Comparison of ENCODE assay signal across 17 cellular contexts in the genomic region with DNA sequence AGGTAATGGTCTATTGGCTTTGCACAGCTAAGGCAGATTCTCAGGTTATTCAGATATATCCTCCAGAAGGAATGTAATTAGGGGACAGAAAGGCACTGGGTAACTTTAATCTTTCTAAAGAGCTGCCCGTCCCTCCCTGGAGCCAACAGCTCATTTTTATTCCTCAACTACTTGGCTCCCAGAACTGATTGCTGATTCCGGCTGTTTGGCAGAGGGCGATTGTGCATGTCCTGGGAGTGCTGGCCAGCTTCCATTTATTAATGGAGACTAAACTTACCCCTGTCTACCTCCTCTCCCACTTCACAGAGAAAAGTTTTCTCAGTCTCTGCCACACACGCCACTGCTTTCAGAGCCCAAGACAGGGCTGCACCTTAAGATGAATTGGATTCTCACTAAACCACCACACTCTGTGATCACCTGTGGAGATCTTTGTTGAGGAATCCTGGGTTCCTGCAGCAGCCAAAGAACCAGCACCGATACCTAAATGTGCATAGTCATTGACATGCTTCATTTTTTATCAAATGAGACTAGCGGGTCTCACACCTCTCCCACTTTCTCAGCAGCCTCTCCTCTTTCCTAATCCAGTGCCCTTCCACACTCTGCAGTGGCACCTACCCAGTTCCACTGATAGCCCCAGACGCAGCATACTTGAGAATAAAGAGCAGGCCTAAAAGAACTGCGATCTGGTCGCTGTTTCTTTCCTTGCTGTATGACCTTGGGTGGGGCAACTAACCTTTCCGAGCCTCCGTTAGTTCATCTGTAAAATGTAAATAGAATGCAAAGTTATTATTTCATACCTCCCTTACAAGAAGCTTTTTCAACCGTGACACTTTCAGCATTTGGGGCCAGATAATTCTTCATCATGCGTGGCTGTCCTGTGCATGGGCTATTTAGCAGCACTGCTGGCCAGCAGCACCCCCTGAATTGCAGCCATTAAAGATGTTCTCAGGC.
DNase-seq lines count a peak whose midpoint lies in the region; ATAC-seq and TF ChIP-seq lines count a peak whose summit lies in the region.
"Had no signal": no experiment of that assay in that cellular context is flagged by ENCODE, and none has a peak within 500 bp of the region (broad histone marks: within the 10 kb centered on the region; RNA-seq: fewer than 3 reads in every experiment).

No MANE protein-coding gene starts in this region.

- WGBS in heart left ventricle, 4 donors = 71 to 83% (median 79%) methylated on average over 13 of the region's 13 CpGs
- 91 to 93% methylated on average over 8 to 11 of the region's 13 CpGs for WGBS in endodermal cell (ENCODE audit: insufficient coverage in 1 of 2, insufficient read length in 1 of 2), 2 experiments

- H3K9me3 Mint-ChIP-seq in endodermal cell (no peaks in the 10 kb centered on the region), neural crest cell (no peaks in the 10 kb centered on the region)

- no peaks in the 10 kb centered on the region for H3F3A ChIP-seq in OCI-LY1 (ENCODE audit: insufficient read depth, low read length)

- H3K4me3 Mint-ChIP-seq in endodermal cell (no peak overlapping the region), neural crest cell (no peak overlapping the region)
- H3K4me3 Mint-ChIP-seq: CD4-positive, CD25-positive, alpha-beta regulatory T cell had no signal

- ATAC-seq in left ventricle myocardium superior (peak; percentile 41), heart left ventricle (no peak), GM19455 (IDR thresholded peaks at IDR 0.05; ENCODE audit: unreplicated experiment) (no peak)

- H3K36me3 Mint-ChIP-seq in endodermal cell (ENCODE audit: low read depth) (no peaks in the 10 kb centered on the region), neural crest cell (ENCODE audit: low read depth) (no peaks in the 10 kb centered on the region)
- H3K36me3 Mint-ChIP-seq: CD4-positive, CD25-positive, alpha-beta regulatory T cell had no signal

- H3K27ac Mint-ChIP-seq in endodermal cell (no peak overlapping the region), neural crest cell (ENCODE audit: unreplicated experiment) (peak overlapping the region; percentile 38)
- H3K27ac Mint-ChIP-seq: CD4-positive, CD25-positive, alpha-beta regulatory T cell had no signal

- TF ChIP-seq CTCF in heart left ventricle (IDR thresholded peaks at IDR 0.05) (no peak), OCI-LY1 (IDR thresholded peaks at IDR 0.05; ENCODE audit: low read length) (no peak), endodermal cell (conservative IDR thresholded peaks at IDR 0.05) (no peak), neural crest cell (conservative IDR thresholded peaks at IDR 0.05) (no peak)

- H3K4me1 Mint-ChIP-seq in endodermal cell (peaks cover 3% of the 10 kb centered on the region), neural crest cell (no peaks in the 10 kb centered on the region)
- H3K4me1 Mint-ChIP-seq: CD4-positive, CD25-positive, alpha-beta regulatory T cell had no signal

- no peak overlapping the region for H3K4me3 ChIP-seq in heart left ventricle
- H3K4me3 ChIP-seq in OCI-LY1 (ENCODE audit: low read depth, low read length, poor library complexity, severe bottlenecking) = peak overlapping the region; percentile 3
- H3K4me3 ChIP-seq in endodermal cell (ENCODE audit: low read length) = no peak overlapping the region
- H3K4me3 ChIP-seq: GM23248, HAP-1 had no signal

- no peaks in the 10 kb centered on the region for H3K9me2 ChIP-seq in OCI-LY1 (ENCODE audit: low read depth, low read length)

- intact Hi-C loops in left ventricle myocardium superior (cut with micrococcal nuclease) = no loop called here
- intact Hi-C loops in heart left ventricle (cut with DNase I) = no loop called here

- no peak for TF ChIP-seq POLR2A in heart left ventricle (IDR thresholded peaks at IDR 0.05)

- H3K79me2 ChIP-seq in OCI-LY1 (ENCODE audit: insufficient read depth, low read length) = no peaks in the 10 kb centered on the region

- no peaks in the 10 kb centered on the region for H4K20me1 ChIP-seq in OCI-LY1 (ENCODE audit: insufficient read depth, low read length)

- H3K9ac ChIP-seq in OCI-LY1 (ENCODE audit: low read length) = peak overlapping the region; percentile 3; the same call in 1 of the 2 replicates
- no peak overlapping the region for H3K9ac ChIP-seq in endodermal cell (ENCODE audit: extremely low read depth, low read length, poor library complexity, severe bottlenecking)
- H3K9ac ChIP-seq: GM23248 had no signal

- H3K9me3 ChIP-seq in heart left ventricle = no peaks in the 10 kb centered on the region
- H3K9me3 ChIP-seq in OCI-LY1 (ENCODE audit: low read length) = no peaks in the 10 kb centered on the region
- no peaks in the 10 kb centered on the region for H3K9me3 ChIP-seq in endodermal cell (ENCODE audit: control insufficient read depth, low read length)
- H3K9me3 ChIP-seq: BE2C had no signal

- DNase-seq in left ventricle myocardium superior (no peak), heart left ventricle (no peak), endodermal cell (peak; percentile 26), neural crest cell (ENCODE audit: low read depth, low spot score) (no peak)
- DNase-seq in activated naive CD4-positive, alpha-beta T cell treated with Interleukin-2 at 50 U/mL for 16 hours = no peak
- DNase-seq: ACHN; BE2C; C1 segment of cervical spinal cord; CD4-positive, CD25-positive, alpha-beta regulatory T cell; DMS 273 treated with DMSO at 0.1 percent for 48 hours; DMS53; DND-41; EL; GM23248 had no signal

- peaks cover 0 to 10% (median 0%) of the 10 kb centered on the region in 9 donors for H3K27me3 ChIP-seq in heart left ventricle
- no peaks in the 10 kb centered on the region for H3K27me3 ChIP-seq in OCI-LY1 (ENCODE audit: insufficient read depth, low read length)
- H3K27me3 ChIP-seq in endodermal cell (ENCODE audit: control insufficient read depth, insufficient read depth, low read length, poor library complexity, severe bottlenecking) = no peaks in the 10 kb centered on the region
- H3K27me3 ChIP-seq: BE2C had no signal

- H3K4me1 ChIP-seq in heart left ventricle (no peaks in the 10 kb centered on the region), OCI-LY1 (ENCODE audit: insufficient read depth, low read length, severe bottlenecking) (peaks cover 53% of the 10 kb centered on the region), endodermal cell (ENCODE audit: control insufficient read depth, insufficient read depth, low read length) (no peaks in the 10 kb centered on the region)
- H3K4me1 ChIP-seq: BE2C, HAP-1 had no signal

- H3K36me3 ChIP-seq in heart left ventricle (no peaks in the 10 kb centered on the region), OCI-LY1 (ENCODE audit: insufficient read depth, low read length) (no peaks in the 10 kb centered on the region), endodermal cell (ENCODE audit: control insufficient read depth, insufficient read depth, low read length) (no peaks in the 10 kb centered on the region)
- H3K36me3 ChIP-seq: BE2C, HAP-1 had no signal

- no peak overlapping the region for H3K27ac ChIP-seq in heart left ventricle
- peak overlapping the region; percentile 77 for H3K27ac ChIP-seq in OCI-LY1 (ENCODE audit: low read depth, low read length, poor library complexity, severe bottlenecking)
- no peak overlapping the region for H3K27ac ChIP-seq in endodermal cell (ENCODE audit: low read depth, low read length)
- H3K27ac ChIP-seq: GM23248 had no signal

- H3K4me2 ChIP-seq in OCI-LY1 (ENCODE audit: low read length) = peak overlapping the region; percentile 8; the same call in 1 of the 2 replicates

- no peaks in the 10 kb centered on the region for H3K27me3 Mint-ChIP-seq in endodermal cell (ENCODE audit: insufficient read depth)
- no peaks in the 10 kb centered on the region for H3K27me3 Mint-ChIP-seq in neural crest cell (ENCODE audit: low read depth)
- H3K27me3 Mint-ChIP-seq: CD4-positive, CD25-positive, alpha-beta regulatory T cell had no signal

- H2AFZ ChIP-seq in OCI-LY1 (ENCODE audit: low read length) = no peak overlapping the region
- H2AFZ ChIP-seq: GM23248 had no signal
